In genomic region chr19:44861576-44861975, GRCh38 we compare ENCODE assay signal across 1 cellular context. TPM values are rescaled to one million over a fixed set of nuclear protein-coding genes. Genes with fewer than 3 reads are reported as not detected.
"Had no signal": no experiment of that assay in that cellular context is flagged by ENCODE, and none has a peak within 500 bp of the region (broad histone marks: within the 10 kb centered on the region; RNA-seq: fewer than 3 reads in every experiment).

No MANE protein-coding gene starts in this region.

RNA-seq across cellular contexts. Expression of gene BCAM, which starts 52.7 kb away (rescaled TPM):
- total RNA-seq: natural killer cell treated with Interleukin-12 subunit alpha and Interleukin-12 subunit beta and Interleukin-15 and Interleukin-18, amount 100 ng/mL, for 72 hours had no signal

RNA-seq across cellular contexts. Expression of gene APOC1, which starts 52.8 kb away (rescaled TPM):
- total RNA-seq: natural killer cell treated with Interleukin-12 subunit alpha and Interleukin-12 subunit beta and Interleukin-15 and Interleukin-18, amount 100 ng/mL, for 72 hours had no signal
